1 cellular context compared by ENCODE assay signal in genomic region chr19:11239377-11240000, GRCh38.
TF ChIP-seq lines count a peak whose summit lies in the region.

Gene ANGPTL8, plus strand, starts transcription at chr19:11239619. Its CDS starts 19 bp downstream, at chr19:11239638.

TF ChIP-seq in HepG2, 621 proteins besides CTCF, POLR2A, EP300 and RAD21 (continued from another document and continues in another):
- TF ChIP-seq PCBP2 (optimal IDR thresholded peaks at IDR 0.05; ENCODE audit: low read depth, low read length, poor library complexity, severe bottlenecking): no peak
- peak; percentile 60; the same call in 1 of the 2 replicates for TF ChIP-seq ZNF143 (CRISPR knock-in tag; IDR thresholded peaks at IDR 0.05)
- TF ChIP-seq ZNF432 (CRISPR knock-in tag; IDR thresholded peaks at IDR 0.05; ENCODE audit: borderline replicate concordance): no peak
- peak; percentile 100 for TF ChIP-seq MLX (CRISPR knock-in tag; IDR thresholded peaks at IDR 0.05)
- peak; percentile 57; the same call in 1 of the 2 replicates for TF ChIP-seq TFDP2 (CRISPR knock-in tag; IDR thresholded peaks at IDR 0.05)
- TF ChIP-seq ZNF333 (CRISPR knock-in tag; IDR thresholded peaks at IDR 0.05; ENCODE audit: borderline replicate concordance): peak; percentile 68; the same call in 1 of the 2 replicates
- TF ChIP-seq ATF4 (CRISPR knock-in tag; IDR thresholded peaks at IDR 0.05): peak; percentile 90 to 100
- TF ChIP-seq NFAT5 (CRISPR knock-in tag; IDR thresholded peaks at IDR 0.05): 0 out of 2 replicates have a peak, but pooled peaks have one; percentile 27
- TF ChIP-seq ZNF451 (CRISPR knock-in tag; IDR thresholded peaks at IDR 0.05): peak; percentile 91; the same call in 1 of the 2 replicates
- peak; percentile 89 for TF ChIP-seq ZNF749 (CRISPR knock-in tag; IDR thresholded peaks at IDR 0.05; ENCODE audit: borderline replicate concordance)
- TF ChIP-seq FOSL1 (CRISPR knock-in tag; IDR thresholded peaks at IDR 0.05; ENCODE audit: borderline replicate concordance): no peak
- TF ChIP-seq ZNF512 (CRISPR knock-in tag; IDR thresholded peaks at IDR 0.05): no peak
- TF ChIP-seq CAMTA2 (CRISPR knock-in tag; IDR thresholded peaks at IDR 0.05; ENCODE audit: borderline replicate concordance): no peak
- 0 out of 2 replicates have a peak, but pooled peaks have one; percentile 64 for TF ChIP-seq FUBP1 (CRISPR knock-in tag; IDR thresholded peaks at IDR 0.05; ENCODE audit: borderline replicate concordance)
- TF ChIP-seq FOXC1 (CRISPR knock-in tag; IDR thresholded peaks at IDR 0.05; ENCODE audit: borderline replicate concordance): peak; percentile 83
- peak; percentile 82; the same call in 1 of the 2 replicates for TF ChIP-seq ARHGAP35 (CRISPR knock-in tag; IDR thresholded peaks at IDR 0.05; ENCODE audit: borderline replicate concordance)
- TF ChIP-seq KDM5B (CRISPR knock-in tag; IDR thresholded peaks at IDR 0.05; ENCODE audit: borderline replicate concordance): peak; percentile 89; the same call in 1 of the 2 replicates
- no peak; the same call in 1 of the 2 replicates for TF ChIP-seq LRRFIP1 (CRISPR knock-in tag; conservative IDR thresholded peaks at IDR 0.05)
- no peak for TF ChIP-seq ETS1 (CRISPR knock-in tag; IDR thresholded peaks at IDR 0.05)
- TF ChIP-seq ZNF646 (CRISPR knock-in tag; IDR thresholded peaks at IDR 0.05): no peak
- TF ChIP-seq EED (CRISPR knock-in tag; IDR thresholded peaks at IDR 0.05): no peak; the same call in 1 of the 2 replicates
- TF ChIP-seq RELA (CRISPR knock-in tag; IDR thresholded peaks at IDR 0.05): no peak
- peak; percentile 83 for TF ChIP-seq ZBTB2 (CRISPR knock-in tag; IDR thresholded peaks at IDR 0.05; ENCODE audit: low read depth)
- peak; percentile 94 for TF ChIP-seq ZSCAN21 (CRISPR knock-in tag; IDR thresholded peaks at IDR 0.05; ENCODE audit: borderline replicate concordance)
- peak; percentile 68; the same call in 1 of the 2 replicates for TF ChIP-seq ZNF841 (CRISPR knock-in tag; IDR thresholded peaks at IDR 0.05; ENCODE audit: borderline replicate concordance)
